ENCODE assay signal across 24 cellular contexts in the genomic region with DNA sequence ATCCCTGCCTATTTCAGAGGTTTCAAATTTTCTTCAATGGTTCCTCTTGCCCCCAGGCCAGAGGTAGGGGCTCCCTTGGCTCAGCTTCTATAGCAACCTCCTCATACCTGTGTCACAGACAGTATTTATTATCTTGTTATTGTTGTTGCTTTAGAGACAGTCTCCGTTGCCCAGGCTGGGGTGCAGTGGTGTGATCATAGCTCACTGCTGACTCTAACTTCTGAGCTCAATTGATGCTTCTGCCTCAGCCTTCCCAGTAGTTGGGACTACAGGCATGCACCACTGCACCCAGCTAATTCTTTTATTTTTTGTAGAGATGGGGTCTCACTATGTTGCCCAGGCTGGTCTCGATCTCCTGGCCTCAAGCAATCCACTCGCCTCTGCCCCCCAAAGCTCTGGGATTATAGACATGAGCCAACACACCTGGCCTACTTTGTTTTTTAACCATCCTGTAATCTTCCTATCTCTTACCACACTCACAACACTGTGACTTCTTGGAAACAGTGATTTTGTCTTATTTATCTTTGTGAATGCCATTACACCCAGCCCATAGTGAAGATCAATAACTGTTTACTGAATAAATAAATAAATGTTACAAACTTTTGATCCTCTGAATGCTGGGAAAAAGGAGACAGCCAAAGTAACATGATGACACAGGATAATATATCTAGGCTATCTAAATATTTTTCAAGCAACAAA.
DNase-seq lines count a peak whose midpoint lies in the region; ATAC-seq and TF ChIP-seq lines count a peak whose summit lies in the region.
"Had no signal": no experiment of that assay in that cellular context is flagged by ENCODE, and none has a peak within 500 bp of the region (broad histone marks: within the 10 kb centered on the region; RNA-seq: fewer than 3 reads in every experiment).

No MANE protein-coding gene starts in this region.

- POLR2A ChIA-PET in activated CD4-positive, alpha-beta memory T cell treated with anti-CD3 and anti-CD28 coated beads for 36 hours (lab: Charles Lee), result interaction anchor here (1.5 to 3.5 kb wide), 5 partner anchors 9 to 95 kb away, joined by 3 to 25 read pairs (median 19); a partner anchor contains a TSS
- POLR2A ChIA-PET in MCF 10A (lab: Yijun Ruan, JAX), result no interaction called here

- no peaks in the 10 kb centered on the region for H3K9me3 Mint-ChIP-seq in activated T-cell treated with anti-CD3 and anti-CD28 coated beads, Interleukin-2, amount 50 U/mL, for 24 hours
- no peaks in the 10 kb centered on the region for H3K9me3 Mint-ChIP-seq in activated CD4-positive, alpha-beta memory T cell treated with anti-CD3 and anti-CD28 coated beads for 36 hours
- H3K9me3 Mint-ChIP-seq in type B pancreatic cell (no peaks in the 10 kb centered on the region), MCF 10A (ENCODE audit: unreplicated experiment) (no peaks in the 10 kb centered on the region)
- H3K9me3 Mint-ChIP-seq: activated naive CD4-positive, alpha-beta T cell treated with anti-CD3 and anti-CD28 coated beads, Interleukin-2, amount 10 ng/mL, durations not matched to agents 7 days and 5 days; CD4-positive, CD25-positive, alpha-beta regulatory T cell; immature natural killer cell; memory B cell; neural crest cell; stimulated activated memory B cell treated with anti-CD40 and anti-IgM and Interleukin-4, amounts not matched to agents 10 μg/mL and 1 μg/mL and 100 μg/mL, for 72 hours had no signal

- peaks cover 36% of the 10 kb centered on the region for H3K4me1 Mint-ChIP-seq in activated T-cell treated with anti-CD3 and anti-CD28 coated beads, Interleukin-2, amount 50 U/mL, for 24 hours (ENCODE audit: low read depth)
- H3K4me1 Mint-ChIP-seq in activated CD4-positive, alpha-beta memory T cell treated with anti-CD3 and anti-CD28 coated beads for 36 hours (ENCODE audit: low read depth), result peaks cover 20% of the 10 kb centered on the region
- H3K4me1 Mint-ChIP-seq in type B pancreatic cell (ENCODE audit: unreplicated experiment), result peaks cover 15% of the 10 kb centered on the region
- peaks cover 7% of the 10 kb centered on the region for H3K4me1 Mint-ChIP-seq in MCF 10A (ENCODE audit: insufficient read depth, unreplicated experiment)
- H3K4me1 Mint-ChIP-seq: memory B cell; stimulated activated memory B cell treated with anti-CD40 and anti-IgM and Interleukin-4, amounts not matched to agents 10 μg/mL and 1 μg/mL and 100 μg/mL, for 72 hours had no signal

- no peak for ATAC-seq in GM18517 (IDR thresholded peaks at IDR 0.05; ENCODE audit: unreplicated experiment)
- ATAC-seq: upper lobe of right lung had no signal

- H3K27ac Mint-ChIP-seq in activated T-cell treated with anti-CD3 and anti-CD28 coated beads, Interleukin-2, amount 50 U/mL, for 24 hours, result peak overlapping the region; percentile 42
- H3K27ac Mint-ChIP-seq in activated CD4-positive, alpha-beta memory T cell treated with anti-CD3 and anti-CD28 coated beads for 36 hours, result peak overlapping the region; percentile 16
- H3K27ac Mint-ChIP-seq in type B pancreatic cell (peak overlapping the region; percentile 65), MCF 10A (ENCODE audit: low read depth, unreplicated experiment) (no peak overlapping the region)
- H3K27ac Mint-ChIP-seq: CD4-positive, CD25-positive, alpha-beta regulatory T cell; memory B cell; stimulated activated memory B cell treated with anti-CD40 and anti-IgM and Interleukin-4, amounts not matched to agents 10 μg/mL and 1 μg/mL and 100 μg/mL, for 72 hours had no signal

- DNase-seq in activated T-cell treated with anti-CD3 and anti-CD28 coated beads, Interleukin-2, amount 50 U/mL, for 24 hours, result no peak
- DNase-seq in activated T-cell treated with anti-CD3 and anti-CD28 coated beads for 4 hours, result no peak
- DNase-seq in activated CD4-positive, alpha-beta memory T cell treated with anti-CD3 and anti-CD28 coated beads for 36 hours, result no peak
- DNase-seq in erythroblast (lab: John Stamatoyannopoulos, UW), result peak; percentile 22 to 23
- DNase-seq in type B pancreatic cell (ENCODE audit: extremely low spot score, unreplicated experiment), result no peak
- no peak for DNase-seq in amniotic stem cell (lab: John Stamatoyannopoulos, UW)
- no peak for DNase-seq in MCF 10A (ENCODE audit: unreplicated experiment)
- DNase-seq: activated CD4-positive, CD25-positive, alpha-beta regulatory T cell treated with anti-CD3 and anti-CD28 coated beads, Interleukin-2, amount 50 U/mL, for 72 hours; activated naive CD4-positive, alpha-beta T cell treated with anti-CD3 and anti-CD28 coated beads, Interleukin-2, amount 10 ng/mL, durations not matched to agents 7 days and 5 days; AML-193; CD4-positive, CD25-positive, alpha-beta regulatory T cell; GOT3; immature natural killer cell; left colon; NCI-H1417 treated with DMSO at 0.1 percent for 48 hours; NCI-H2029 treated with DMSO at 0.1 percent for 48 hours; NCI-H524 treated with DMSO at 0.1 percent for 48 hours; ovary; retina; upper lobe of right lung had no signal

- H3K4me3 Mint-ChIP-seq in activated T-cell treated with anti-CD3 and anti-CD28 coated beads, Interleukin-2, amount 50 U/mL, for 24 hours, result no peak overlapping the region
- H3K4me3 Mint-ChIP-seq in activated CD4-positive, alpha-beta memory T cell treated with anti-CD3 and anti-CD28 coated beads for 36 hours, result no peak overlapping the region
- peak overlapping the region; percentile 16 for H3K4me3 Mint-ChIP-seq in type B pancreatic cell
- H3K4me3 Mint-ChIP-seq in MCF 10A (ENCODE audit: unreplicated experiment), result no peak overlapping the region
- H3K4me3 Mint-ChIP-seq: activated naive CD4-positive, alpha-beta T cell treated with anti-CD3 and anti-CD28 coated beads, Interleukin-2, amount 10 ng/mL, durations not matched to agents 7 days and 5 days; CD4-positive, CD25-positive, alpha-beta regulatory T cell; memory B cell; neural crest cell; stimulated activated memory B cell treated with anti-CD40 and anti-IgM and Interleukin-4, amounts not matched to agents 10 μg/mL and 1 μg/mL and 100 μg/mL, for 72 hours had no signal

- TF ChIP-seq POLR2A in erythroblast (IDR thresholded peaks at IDR 0.05; ENCODE audit: low read length), result no peak

- intact Hi-C loops in activated CD4-positive, alpha-beta memory T cell treated with anti-CD3 and anti-CD28 coated beads for 36 hours (cut with micrococcal nuclease), result loop anchor here (5.0 kb wide), 2 partner anchors 73 to 123 kb away; no protein-coding TSS in a partner anchor
- intact Hi-C loops in MCF 10A (cut with micrococcal nuclease), result no loop called here

- no peak for TF ChIP-seq CTCF in type B pancreatic cell (conservative IDR thresholded peaks at IDR 0.05)
- no peak for TF ChIP-seq CTCF in MCF 10A (IDR thresholded peaks at IDR 0.05; ENCODE audit: unreplicated experiment)

- no TSS peak for BruUV-seq in MCF 10A (replicated peaks; lab: Mats Ljungman, UMichigan)

- CTCF ChIA-PET in activated CD4-positive, alpha-beta memory T cell treated with anti-CD3 and anti-CD28 coated beads for 36 hours (lab: Charles Lee), result interaction anchor here (0.9 to 2.5 kb wide), 3 partner anchors 9 to 95 kb away, joined by 3 to 12 read pairs (median 11); a partner anchor contains a TSS
- CTCF ChIA-PET in MCF 10A (lab: Yijun Ruan, JAX), result interaction anchor here (0.5 to 1.2 kb wide), 4 partner anchors 10 to 148 kb away, joined by 3 to 6 read pairs (median 4); no protein-coding TSS in a partner anchor

- no peaks in the 10 kb centered on the region for H3K27me3 Mint-ChIP-seq in activated T-cell treated with anti-CD3 and anti-CD28 coated beads, Interleukin-2, amount 50 U/mL, for 24 hours
- H3K27me3 Mint-ChIP-seq in activated CD4-positive, alpha-beta memory T cell treated with anti-CD3 and anti-CD28 coated beads for 36 hours, result no peaks in the 10 kb centered on the region
- H3K27me3 Mint-ChIP-seq in type B pancreatic cell (no peaks in the 10 kb centered on the region), MCF 10A (ENCODE audit: insufficient read depth, unreplicated experiment) (no peaks in the 10 kb centered on the region)
- H3K27me3 Mint-ChIP-seq: activated naive CD4-positive, alpha-beta T cell treated with anti-CD3 and anti-CD28 coated beads, Interleukin-2, amount 10 ng/mL, durations not matched to agents 7 days and 5 days; CD4-positive, CD25-positive, alpha-beta regulatory T cell had no signal

- H3K36me3 Mint-ChIP-seq in activated T-cell treated with anti-CD3 and anti-CD28 coated beads, Interleukin-2, amount 50 U/mL, for 24 hours (ENCODE audit: low read depth), result no peaks in the 10 kb centered on the region
- no peaks in the 10 kb centered on the region for H3K36me3 Mint-ChIP-seq in activated CD4-positive, alpha-beta memory T cell treated with anti-CD3 and anti-CD28 coated beads for 36 hours
- H3K36me3 Mint-ChIP-seq in type B pancreatic cell, result no peaks in the 10 kb centered on the region
- H3K36me3 Mint-ChIP-seq in MCF 10A (ENCODE audit: insufficient read depth, unreplicated experiment), result no peaks in the 10 kb centered on the region
- H3K36me3 Mint-ChIP-seq: activated naive CD4-positive, alpha-beta T cell treated with anti-CD3 and anti-CD28 coated beads, Interleukin-2, amount 10 ng/mL, durations not matched to agents 7 days and 5 days; CD4-positive, CD25-positive, alpha-beta regulatory T cell; immature natural killer cell; memory B cell; stimulated activated memory B cell treated with anti-CD40 and anti-IgM and Interleukin-4, amounts not matched to agents 10 μg/mL and 1 μg/mL and 100 μg/mL, for 72 hours had no signal

Comparison
In these comparisons a context has a peak if more than half of its experiments do, and no peak if none do; other contexts are left out.
1. DNase-seq: peak in erythroblast (2 of 2); none in activated T-cell treated with anti-CD3 and anti-CD28 coated beads, Interleukin-2, amount 50 U/mL, for 24 hours (single experiment), activated T-cell treated with anti-CD3 and anti-CD28 coated beads for 4 hours (single experiment), activated CD4-positive, alpha-beta memory T cell treated with anti-CD3 and anti-CD28 coated beads for 36 hours (single experiment), type B pancreatic cell (single experiment), amniotic stem cell (single experiment) and MCF 10A (single experiment).